ENCODE assay signal across 9 cellular contexts in the genomic region with DNA sequence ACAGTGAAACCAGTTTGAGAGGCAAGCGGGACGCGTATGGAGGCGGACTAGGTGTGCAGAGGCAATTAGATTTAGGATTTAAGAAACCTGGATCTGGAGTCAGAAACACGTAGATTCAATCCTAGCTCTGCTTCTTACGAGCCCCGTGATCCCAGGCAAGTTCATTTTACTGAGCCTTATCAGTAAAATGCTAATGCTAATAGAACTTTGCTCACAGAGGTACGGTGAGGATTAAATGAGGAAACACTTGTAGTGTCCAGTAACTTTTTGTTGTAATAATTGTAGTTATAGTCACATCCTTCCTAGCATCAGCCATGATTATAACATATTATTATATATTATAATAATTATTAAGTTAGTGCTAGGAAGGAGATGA. TPM values are rescaled to one million over a fixed set of nuclear protein-coding genes. Genes with fewer than 3 reads are reported as not detected.
A peak's percentile ranks its signal among the peaks of the same experiment; 100 is the strongest.
DNase-seq lines count a peak whose midpoint lies in the region; ATAC-seq and TF ChIP-seq lines count a peak whose summit lies in the region.
"Had no signal": no experiment of that assay in that cellular context is flagged by ENCODE, and none has a peak within 500 bp of the region (broad histone marks: within the 10 kb centered on the region; RNA-seq: fewer than 3 reads in every experiment).

No MANE protein-coding gene starts in this region.

- H3K4me3 ChIP-seq in HFF-Myc (replicated peaks; ENCODE audit: low read depth, low read length) (peak overlapping the region; percentile 48), body of pancreas (peak overlapping the region in 1 of 2 donors; percentile 44), iPS-18a (ENCODE audit: low read length) (peak overlapping the region; percentile 71), skeletal muscle cell (ENCODE audit: low read depth, low read length) (peak overlapping the region; percentile 53)

- peak overlapping the region in 3 of 4 donors; percentile 29 to 46 (median 33) for H3K27ac ChIP-seq in body of pancreas
- no peak overlapping the region for H3K27ac ChIP-seq in iPS-18a (ENCODE audit: low read length)
- no peak overlapping the region for H3K27ac ChIP-seq in caudate nucleus (ENCODE audit: low read depth, low read length)
- H3K27ac ChIP-seq in CD4-positive, alpha-beta T cell (ENCODE audit: low read depth, low read length) = no peak overlapping the region

- TF ChIP-seq POLR2A in body of pancreas (IDR thresholded peaks at IDR 0.05) = no peak

- H3K4me3 Mint-ChIP-seq in CD4-positive, alpha-beta T cell = no peak overlapping the region

- H3K4me1 ChIP-seq in body of pancreas (peaks cover 12% of the 10 kb centered on the region), iPS-18a (ENCODE audit: control insufficient read depth, low read depth, low read length) (peaks cover 10% of the 10 kb centered on the region)

- peaks cover 0 to 2% of the 10 kb centered on the region in 2 donors for H3K36me3 ChIP-seq in body of pancreas (replicated peaks in 1 of 2; ENCODE audit: insufficient read depth in 1 of 2, low read depth in 2 of 2)
- H3K36me3 ChIP-seq in iPS-18a (ENCODE audit: control insufficient read depth, low read depth, low read length) = no peaks in the 10 kb centered on the region

- H3K9ac ChIP-seq in iPS-18a (ENCODE audit: low read length) = peak overlapping the region; percentile 44

- no peak for DNase-seq in HFF-Myc (ENCODE audit: extremely low read depth, low read depth)
- DNase-seq in body of pancreas = no peak
- no peak for DNase-seq in skeletal muscle cell (ENCODE audit: low read depth)
- no peak for DNase-seq in caudate nucleus (lab: John Stamatoyannopoulos, UW)
- no peak for DNase-seq in OCI-M1 (lab: John Stamatoyannopoulos, UW)
- no peak for DNase-seq in CD4-positive, alpha-beta T cell

- H3K27ac Mint-ChIP-seq in CD4-positive, alpha-beta T cell = no peak overlapping the region

- no peaks in the 10 kb centered on the region for H3K27me3 Mint-ChIP-seq in CD4-positive, alpha-beta T cell

- TF ChIP-seq CTCF in HFF-Myc (IDR thresholded peaks at IDR 0.05; ENCODE audit: low read depth, low read length, missing control alignments) (no peak), body of pancreas (IDR thresholded peaks at IDR 0.05) (no peak)
- no peak for TF ChIP-seq CTCF in CD4-positive, alpha-beta T cell (IDR thresholded peaks at IDR 0.05)

- no peaks in the 10 kb centered on the region for H3K9me3 ChIP-seq in body of pancreas
- H3K9me3 ChIP-seq in iPS-18a (ENCODE audit: control insufficient read depth, low read depth, low read length) = no peaks in the 10 kb centered on the region
- no peaks in the 10 kb centered on the region for H3K9me3 ChIP-seq in CD4-positive, alpha-beta T cell (ENCODE audit: control insufficient read depth, low read length)

- CTCF ChIA-PET in CD4-positive, alpha-beta T cell (lab: Charles Lee) = interaction anchor here (1.5 kb wide), 1 partner anchor 14 kb away, joined by 3 read pairs; no protein-coding TSS in a partner anchor

- intact Hi-C loops in body of pancreas (cut with DNase I) = no loop called here
- intact Hi-C loops in CD4-positive, alpha-beta T cell (cut with DNase I, micrococcal nuclease) = no loop called here

- POLR2A ChIA-PET in CD4-positive, alpha-beta T cell (lab: Charles Lee) = interaction anchor here (1.1 to 2.9 kb wide), 3 partner anchors 9 to 15 kb away, joined by 3 to 12 read pairs (median 6); no protein-coding TSS in a partner anchor

- H3K36me3 Mint-ChIP-seq in CD4-positive, alpha-beta T cell (ENCODE audit: low read depth) = peaks cover 95% of the 10 kb centered on the region

- ATAC-seq in body of pancreas (peak; percentile 4), GM21529 (IDR thresholded peaks at IDR 0.05; ENCODE audit: unreplicated experiment) (no peak)
- no peak for ATAC-seq in CD4-positive, alpha-beta T cell (ENCODE audit: poor library complexity)
- ATAC-seq: activated naive CD4-positive, alpha-beta T cell treated with anti-CD3 and anti-CD28 coated beads, Interleukin-2, amount 50 U/mL, for 72 hours had no signal

- H3K27me3 ChIP-seq in body of pancreas (no peaks in the 10 kb centered on the region), iPS-18a (ENCODE audit: control insufficient read depth, insufficient read depth, low read length) (peaks cover 22% of the 10 kb centered on the region)
- H3K27me3 ChIP-seq in CD4-positive, alpha-beta T cell (ENCODE audit: control insufficient read depth, insufficient read depth, low read length) = no peaks in the 10 kb centered on the region

- H3K4me1 Mint-ChIP-seq in CD4-positive, alpha-beta T cell (ENCODE audit: low read depth) = peaks cover 57% of the 10 kb centered on the region

- H3K9me3 Mint-ChIP-seq in CD4-positive, alpha-beta T cell = no peaks in the 10 kb centered on the region
- H3K9me3 Mint-ChIP-seq: activated naive CD4-positive, alpha-beta T cell treated with anti-CD3 and anti-CD28 coated beads, Interleukin-2, amount 50 U/mL, for 72 hours had no signal

- WGBS in body of pancreas, 2 donors = 3 to 18% methylated on average over 8 of the region's 8 CpGs

RNA-seq across cellular contexts. Expression of gene DEF6, which starts 21.2 kb away (rescaled TPM):
- 10 to 100 TPM; 10.2 to 23.3 TPM for total RNA-seq in body of pancreas
- 100 to 1,000 TPM; 209 to 212 TPM for total RNA-seq in CD4-positive, alpha-beta T cell

RNA-seq across cellular contexts. Expression of gene PPARD, which starts 23.5 kb away (rescaled TPM):
- total RNA-seq in body of pancreas = 10 to 100 TPM in 1 of 2 donors, 1 to 10 TPM in 1; 6.0 to 11.2 TPM
- 10 to 100 TPM; 34.1 to 37.0 TPM for total RNA-seq in CD4-positive, alpha-beta T cell

RNA-seq across cellular contexts. Expression of gene ZNF76, which starts 59.3 kb away (rescaled TPM):
- total RNA-seq in body of pancreas = 10 to 100 TPM; 34.2 to 56.7 TPM
- 10 to 100 TPM; 46.1 to 53.4 TPM for total RNA-seq in CD4-positive, alpha-beta T cell

Comparison
In these comparisons a context has a peak if more than half of its experiments do, and no peak if none do; other contexts are left out.
1. H3K27ac ChIP-seq: peak in body of pancreas (3 of 4); none in iPS-18a (single experiment), caudate nucleus (single experiment) and CD4-positive, alpha-beta T cell (single experiment).
2. RNA of gene DEF6, which starts 21.2 kb away (total RNA-seq): 209 to 212 TPM in CD4-positive, alpha-beta T cell; 10.2 to 23.3 TPM in body of pancreas; every median in the first group is over 4 times any median in the second.